27 cellular contexts compared by ENCODE assay signal in the genomic region with DNA sequence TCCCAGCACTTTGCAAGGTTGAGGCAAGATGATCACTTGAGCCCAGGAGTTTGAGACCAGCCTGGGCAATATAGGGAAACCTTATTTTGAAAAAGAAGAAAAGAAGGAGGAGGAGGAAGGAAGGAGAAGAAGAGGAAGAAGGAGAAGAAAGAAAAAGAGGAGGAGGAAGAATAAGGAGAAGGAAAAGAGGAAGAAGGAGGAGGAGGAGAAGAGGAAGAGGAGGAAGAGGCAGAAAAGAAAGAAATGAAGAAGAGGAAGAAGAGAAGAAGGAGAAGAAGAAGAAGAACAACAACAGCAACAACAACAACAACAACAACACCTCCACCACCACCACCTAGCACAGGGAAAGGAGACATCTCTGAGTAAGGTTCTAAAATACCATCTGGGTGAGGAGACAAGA. TPM values are rescaled to one million over a fixed set of nuclear protein-coding genes. Genes with fewer than 3 reads are reported as not detected.
"Had no signal": no experiment of that assay in that cellular context is flagged by ENCODE, and none has a peak within 500 bp of the region (broad histone marks: within the 10 kb centered on the region; RNA-seq: fewer than 3 reads in every experiment).

No MANE protein-coding gene starts in this region.

- H3K4me3 ChIP-seq: left ventricle myocardium inferior, lung, neural progenitor cell, ovary, right atrium auricular region, right lobe of liver, smooth muscle cell, stomach, testis, thyroid gland, upper lobe of right lung had no signal

- H3K27me3 ChIP-seq: neural progenitor cell, ovary, right atrium auricular region, right lobe of liver, stomach, testis, thyroid gland, upper lobe of right lung had no signal

- H3K27ac ChIP-seq: left ventricle myocardium inferior, neural progenitor cell, ovary, right atrium auricular region, right lobe of liver, stomach, testis, thyroid gland, upper lobe of right lung had no signal

- DNase-seq: islet precursor cell; left ventricle myocardium inferior; mesendoderm; naive B cell; natural killer cell; nephron progenitor cell; ovary; right lobe of liver; stimulated activated CD4-positive, alpha-beta T cell treated with anti-CD3 and anti-CD28 coated beads, Interleukin-1b, Interleukin-23, amount 100 ng/mL, for 48 hours; stimulated activated CD4-positive, alpha-beta T cell treated with anti-CD3 and anti-CD28 coated beads, Interleukin-2, amount 100 ng/mL, for 48 hours; stimulated activated CD4-positive, alpha-beta T cell treated with anti-CD3 and anti-CD28 coated beads, Interleukin-4, amount 100 ng/mL, for 4 hours; stimulated activated CD8-positive, alpha-beta memory T cell treated with anti-CD3 and anti-CD28 coated beads, Interleukin-4, amount 100 ng/mL, for 48 hours; stimulated activated naive B cell treated with anti-CD40 and anti-IgM and Interleukin-4, amounts not matched to agents 10 μg/mL and 1 μg/mL and 100 μg/mL, for 72 hours; stimulated activated naive CD8-positive, alpha-beta T cell treated with anti-CD3 and anti-CD28 coated beads, Interleukin-15, Interleukin-2, amounts not matched to agents 100 U/mL and 50 U/mL, for 24 hours; stomach; testis; thyroid gland; trophoblast cell; upper lobe of right lung had no signal

- H3K27ac Mint-ChIP-seq: mesothelial cell of epicardium; natural killer cell; nephron progenitor cell; neural progenitor cell; progenitor cell of endocrine pancreas; stimulated activated naive B cell treated with anti-CD40 and anti-IgM and Interleukin-4, amounts not matched to agents 10 μg/mL and 1 μg/mL and 100 μg/mL, for 72 hours had no signal

- H3K4me1 ChIP-seq: neural progenitor cell, right atrium auricular region, testis, thyroid gland, upper lobe of right lung had no signal

- H2AFZ ChIP-seq: neural progenitor cell had no signal

- ATAC-seq: natural killer cell; stimulated activated naive B cell treated with anti-CD40 and anti-IgM and Interleukin-4, amounts not matched to agents 10 μg/mL and 1 μg/mL and 100 μg/mL, for 72 hours; stimulated activated naive CD8-positive, alpha-beta T cell treated with anti-CD3 and anti-CD28 coated beads, Interleukin-15, Interleukin-2, amounts not matched to agents 100 U/mL and 50 U/mL, for 24 hours; upper lobe of right lung had no signal

- H3K36me3 Mint-ChIP-seq: natural killer cell had no signal

- H3K4me2 ChIP-seq: neural progenitor cell, smooth muscle cell had no signal

- H3K9ac ChIP-seq: neural progenitor cell had no signal

- H3K4me3 Mint-ChIP-seq: mesothelial cell of epicardium; naive B cell; natural killer cell; nephron progenitor cell; neural progenitor cell; stimulated activated naive B cell treated with anti-CD40 and anti-IgM and Interleukin-4, amounts not matched to agents 10 μg/mL and 1 μg/mL and 100 μg/mL, for 72 hours had no signal

- H3K27me3 Mint-ChIP-seq: progenitor cell of endocrine pancreas had no signal

- H3K9me3 ChIP-seq: ovary, right atrium auricular region, right lobe of liver, testis, thyroid gland, upper lobe of right lung had no signal

- H3K36me3 ChIP-seq: neural progenitor cell, ovary had no signal

- H3K4me1 Mint-ChIP-seq: mesothelial cell of epicardium; natural killer cell; stimulated activated naive B cell treated with anti-CD40 and anti-IgM and Interleukin-4, amounts not matched to agents 10 μg/mL and 1 μg/mL and 100 μg/mL, for 72 hours had no signal

- FAIRE-seq: urothelium cell line had no signal

RNA-seq across cellular contexts. Expression of gene SELENBP1, which starts 10.6 kb away (rescaled TPM):
- total RNA-seq: mononuclear cell, natural killer cell had no signal
